In genomic region chr6:79777713-79778579, GRCh38 we compare ENCODE assay signal across 8 cellular contexts.
DNase-seq lines count a peak whose midpoint lies in the region; ATAC-seq and TF ChIP-seq lines count a peak whose summit lies in the region.

No MANE protein-coding gene starts in this region.

- peaks cover 4% of the 10 kb centered on the region for H3K27me3 Mint-ChIP-seq in activated CD4-positive, alpha-beta T cell treated with anti-CD3 and anti-CD28 coated beads for 36 hours
- peaks cover 6% of the 10 kb centered on the region for H3K27me3 Mint-ChIP-seq in chondrocyte (ENCODE audit: low read depth)

- peaks cover 7% of the 10 kb centered on the region for H3K4me1 Mint-ChIP-seq in activated CD4-positive, alpha-beta T cell treated with anti-CD3 and anti-CD28 coated beads for 36 hours
- H3K4me1 Mint-ChIP-seq in chondrocyte (ENCODE audit: low read depth), result peaks cover 7% of the 10 kb centered on the region

- H3K27ac Mint-ChIP-seq in activated CD4-positive, alpha-beta T cell treated with anti-CD3 and anti-CD28 coated beads for 36 hours, result peak overlapping the region; percentile 62
- H3K27ac Mint-ChIP-seq in chondrocyte (ENCODE audit: unreplicated experiment), result no peak overlapping the region

- no peaks in the 10 kb centered on the region for H3K9me3 Mint-ChIP-seq in activated CD4-positive, alpha-beta T cell treated with anti-CD3 and anti-CD28 coated beads for 36 hours (ENCODE audit: low read depth)
- no peaks in the 10 kb centered on the region for H3K9me3 Mint-ChIP-seq in chondrocyte (ENCODE audit: low read depth)

- H3K36me3 Mint-ChIP-seq in activated CD4-positive, alpha-beta T cell treated with anti-CD3 and anti-CD28 coated beads for 36 hours (ENCODE audit: low read depth), result no peaks in the 10 kb centered on the region
- no peaks in the 10 kb centered on the region for H3K36me3 Mint-ChIP-seq in chondrocyte (ENCODE audit: low read depth)

- intact Hi-C loops in activated CD4-positive, alpha-beta T cell treated with anti-CD3 and anti-CD28 coated beads for 36 hours (cut with DNase I, micrococcal nuclease), result loop anchor here (1.0 to 5.0 kb wide), 7 partner anchors 36 to 1974 kb away; partner anchors contain the start of genes TENT5A (in 2 of the 2), BCKDHB (in 1 of the 2) and TTK (in 1 of the 2)

- DNase-seq in NCI-H2081 (lab: John Stamatoyannopoulos, UW) (peak; percentile 77 to 88), NCI-H2081 treated with DMSO at 0.1 percent for 48 hours (lab: John Stamatoyannopoulos, UW) (no peak), NCI-H2171 (lab: John Stamatoyannopoulos, UW) (peak; percentile 31), chondrocyte (ENCODE audit: low spot score) (peak; percentile 90), left kidney (ENCODE audit: low read depth, low spot score) (peak; percentile 83)
- DNase-seq in activated CD4-positive, alpha-beta T cell treated with anti-CD3 and anti-CD28 coated beads for 36 hours, result peak; percentile 93
- peak; percentile 89 to 90 for DNase-seq in stimulated activated CD4-positive, alpha-beta T cell treated with anti-CD3 and anti-CD28 coated beads, Interleukin-1b, Interleukin-23, amount 100 ng/mL, for 4 hours (ENCODE audit: low read depth in 2 of 2)

- peak overlapping the region; percentile 63 for H3K4me3 Mint-ChIP-seq in activated CD4-positive, alpha-beta T cell treated with anti-CD3 and anti-CD28 coated beads for 36 hours
- peak overlapping the region; percentile 78 for H3K4me3 Mint-ChIP-seq in chondrocyte (ENCODE audit: unreplicated experiment)

- ATAC-seq in HG02938 (IDR thresholded peaks at IDR 0.05; ENCODE audit: unreplicated experiment), result peak; percentile 79
- peak; percentile 88 for ATAC-seq in activated CD4-positive, alpha-beta T cell treated with anti-CD3 and anti-CD28 coated beads for 36 hours

- peak; percentile 99 for TF ChIP-seq CTCF in chondrocyte (IDR thresholded peaks at IDR 0.05)

- CTCF ChIA-PET in activated CD4-positive, alpha-beta T cell treated with anti-CD3 and anti-CD28 coated beads for 36 hours (lab: Charles Lee), result interaction anchor here (0.7 to 1.7 kb wide), 8 partner anchors 10 to 923 kb away, joined by 3 to 8 read pairs (median 4); no protein-coding TSS in a partner anchor

- POLR2A ChIA-PET in activated CD4-positive, alpha-beta T cell treated with anti-CD3 and anti-CD28 coated beads for 36 hours (lab: Charles Lee), result interaction anchor here (0.5 kb wide), 1 partner anchor 1356 kb away, joined by 4 read pairs; no protein-coding TSS in a partner anchor
